Comparison of ENCODE assay signal across 9 cellular contexts in the genomic region with DNA sequence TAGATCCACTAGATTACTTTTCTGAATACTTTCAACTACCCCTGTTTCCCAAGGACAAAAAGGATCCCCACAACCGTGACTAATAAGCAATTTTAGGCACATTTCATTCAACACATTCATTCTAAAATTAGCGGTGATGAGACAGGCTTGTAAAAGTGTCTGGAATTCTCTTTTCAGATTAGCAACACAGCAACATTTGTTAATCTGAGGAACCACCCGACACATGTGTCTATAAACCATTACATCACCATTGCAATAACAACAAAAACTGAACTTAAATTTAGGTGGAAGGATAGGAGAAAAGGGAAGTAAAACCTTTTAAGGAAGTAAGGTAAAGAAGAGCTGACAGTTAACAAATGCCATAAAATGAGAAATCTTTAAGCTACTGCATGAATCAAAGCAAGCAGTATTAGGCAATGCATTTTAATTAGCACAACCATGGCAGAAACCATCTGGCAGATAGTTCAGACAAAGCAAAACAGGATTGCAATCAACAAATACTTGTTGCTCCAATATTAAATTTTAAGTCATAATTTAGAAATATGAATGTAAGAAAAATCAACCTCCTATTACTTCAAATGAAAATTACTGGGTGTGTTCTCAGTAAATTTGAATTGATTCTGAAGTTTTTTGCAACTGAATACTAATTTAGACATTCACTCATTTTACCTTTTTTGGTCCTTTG. TPM values are rescaled to one million over a fixed set of nuclear protein-coding genes. Genes with fewer than 3 reads are reported as not detected.
DNase-seq lines count a peak whose midpoint lies in the region; ATAC-seq and TF ChIP-seq lines count a peak whose summit lies in the region.
"Had no signal": no experiment of that assay in that cellular context is flagged by ENCODE, and none has a peak within 500 bp of the region (broad histone marks: within the 10 kb centered on the region; RNA-seq: fewer than 3 reads in every experiment).

No MANE protein-coding gene starts in this region.

- no peaks in the 10 kb centered on the region for H3K27me3 Mint-ChIP-seq in GM23338 (ENCODE audit: insufficient read depth, low read depth, poor library complexity)
- H3K27me3 Mint-ChIP-seq in H9 (ENCODE audit: low read depth) = no peaks in the 10 kb centered on the region

- peaks cover 5% of the 10 kb centered on the region; the same call in 1 of the 3 replicates for H3K4me1 Mint-ChIP-seq in GM23338
- no peaks in the 10 kb centered on the region for H3K4me1 Mint-ChIP-seq in H9

- no peak overlapping the region for H3K56ac ChIP-seq in H9 (ENCODE audit: insufficient read length, low read depth, low read length)

- H3K9me3 ChIP-seq in DOHH2 (ENCODE audit: control insufficient read depth, insufficient read depth, low read length) (no peaks in the 10 kb centered on the region), GM23248 (ENCODE audit: low read depth) (no peaks in the 10 kb centered on the region), H9 (ENCODE audit: control insufficient read depth, low read depth, low read length) (no peaks in the 10 kb centered on the region)

- no peak overlapping the region for H2BK120ac ChIP-seq in H9 (ENCODE audit: low read depth, low read length, poor library complexity, severe bottlenecking)

- in situ Hi-C loops in GM23248 (cut with MboI) = no loop called here

- no peak overlapping the region for H2AK5ac ChIP-seq in H9 (ENCODE audit: insufficient read length, low read length)

- H3K4me3 Mint-ChIP-seq in GM23338 (no peak overlapping the region), H9 (no peak overlapping the region)
- H3K4me3 Mint-ChIP-seq: activated T-cell treated with anti-CD3 and anti-CD28 coated beads, Interleukin-2, amount 50 U/mL, for 72 hours had no signal

- H3K9me2 ChIP-seq in DOHH2 (replicated peaks; ENCODE audit: control insufficient read depth, low read length) (no peaks in the 10 kb centered on the region), GM23248 (ENCODE audit: insufficient read depth) (no peaks in the 10 kb centered on the region), GM23338 (ENCODE audit: insufficient read depth) (no peaks in the 10 kb centered on the region)

- H3K4me1 ChIP-seq in DOHH2 (ENCODE audit: control insufficient read depth, low read length) = peaks cover 18% of the 10 kb centered on the region
- H3K4me1 ChIP-seq in GM23248 (ENCODE audit: insufficient read depth) = peaks cover 28% of the 10 kb centered on the region
- H3K4me1 ChIP-seq in GM23338 (ENCODE audit: insufficient read depth) = no peaks in the 10 kb centered on the region
- no peaks in the 10 kb centered on the region for H3K4me1 ChIP-seq in H9 (ENCODE audit: insufficient read depth, low read length)

- no peak overlapping the region for H2BK20ac ChIP-seq in H9 (ENCODE audit: low read depth, low read length, poor library complexity, severe bottlenecking)

- H2AFZ ChIP-seq in GM23248 (no peak overlapping the region), GM23338 (no peak overlapping the region), H9 (ENCODE audit: low read length) (no peak overlapping the region)

- H3K14ac ChIP-seq in H9 (ENCODE audit: insufficient read depth, low read length) = no peak overlapping the region

- DNase-seq in GM23248 (peak; percentile 77), RPMI8226 (peak; percentile 68), inferior parietal cortex (ENCODE audit: extremely low spot score) (peak; percentile 55), GM23338 (ENCODE audit: low spot score) (no peak), H9 (no peak)
- no peak for DNase-seq in central memory CD4-positive, alpha-beta T cell
- DNase-seq in stimulated activated CD4-positive, alpha-beta T cell treated with anti-CD3 and anti-CD28 coated beads, Interleukin-1b, Interleukin-23, amount 100 ng/mL, for 48 hours = no peak
- DNase-seq: activated T-cell treated with anti-CD3 and anti-CD28 coated beads, Interleukin-2, amount 50 U/mL, for 72 hours had no signal

- no peak overlapping the region for H4K5ac ChIP-seq in H9 (ENCODE audit: insufficient read length, low read depth, low read length)

- H3K23ac ChIP-seq in H9 (ENCODE audit: insufficient read length, low read depth, low read length) = no peak overlapping the region

- TF ChIP-seq CTCF in DOHH2 (IDR thresholded peaks at IDR 0.05; ENCODE audit: low read depth, low read length, poor library complexity, severe bottlenecking) = no peak
- no peak for TF ChIP-seq CTCF in GM23338 (conservative IDR thresholded peaks at IDR 0.05; ENCODE audit: low read depth in 2 of 2)
- TF ChIP-seq CTCF in H9 (conservative IDR thresholded peaks at IDR 0.05) = no peak

- no peak overlapping the region for H3K4ac ChIP-seq in H9 (ENCODE audit: low read depth, low read length)

- no peak overlapping the region for H2BK5ac ChIP-seq in H9 (ENCODE audit: insufficient read length, low read length)

- peak overlapping the region; percentile 14; the same call in 1 of the 2 replicates for H3K9ac ChIP-seq in GM23248
- H3K9ac ChIP-seq in H9 (ENCODE audit: extremely low read depth, insufficient read length, low read length) = no peak overlapping the region

- peaks cover 6% of the 10 kb centered on the region; the same call in 1 of the 3 replicates for H3K36me3 Mint-ChIP-seq in GM23338 (ENCODE audit: low read depth)
- H3K36me3 Mint-ChIP-seq in H9 (ENCODE audit: insufficient read depth in 1 of 3, low read depth in 3 of 3) = peaks cover 4 to 9% (median 4%) of the 10 kb centered on the region in 3 experiments; a peak in 5 of 7 replicates

- H3K27me3 ChIP-seq in DOHH2 (ENCODE audit: control insufficient read depth, low read length) = no peaks in the 10 kb centered on the region
- no peaks in the 10 kb centered on the region for H3K27me3 ChIP-seq in GM23248 (replicated peaks; ENCODE audit: insufficient read depth)
- no peaks in the 10 kb centered on the region for H3K27me3 ChIP-seq in GM23338 (ENCODE audit: insufficient read depth)
- H3K27me3 ChIP-seq in H9 (ENCODE audit: insufficient read depth, low read length) = no peaks in the 10 kb centered on the region

- no peak overlapping the region for H4K91ac ChIP-seq in H9 (ENCODE audit: insufficient read length, low read depth, low read length)

- H3K36me3 ChIP-seq in DOHH2 (ENCODE audit: control insufficient read depth, low read length) (peaks cover 12% of the 10 kb centered on the region; the same call in 1 of the 2 replicates), GM23248 (ENCODE audit: low read depth) (peaks cover 24% of the 10 kb centered on the region), GM23338 (ENCODE audit: insufficient read depth) (peaks cover under 1% of the 10 kb centered on the region; the same call in 1 of the 2 replicates)

- no peak for ATAC-seq in GM23338
- ATAC-seq: activated T-cell treated with anti-CD3 and anti-CD28 coated beads, Interleukin-2, amount 50 U/mL, for 72 hours had no signal

- peak overlapping the region; percentile 24 for H3K4me3 ChIP-seq in DOHH2 (ENCODE audit: low read length)
- no peak overlapping the region; the same call in 1 of the 2 replicates for H3K4me3 ChIP-seq in GM23248
- H3K4me3 ChIP-seq in GM23338 = no peak overlapping the region

- H3K9me3 Mint-ChIP-seq in GM23338 (no peaks in the 10 kb centered on the region), H9 (no peaks in the 10 kb centered on the region)
- H3K9me3 Mint-ChIP-seq: activated T-cell treated with anti-CD3 and anti-CD28 coated beads, Interleukin-2, amount 50 U/mL, for 72 hours had no signal

- H3F3A ChIP-seq in DOHH2 (ENCODE audit: control insufficient read depth, insufficient read depth) (no peaks in the 10 kb centered on the region; the same call in none of the 2 replicates), GM23248 (ENCODE audit: insufficient read depth) (peaks cover 34% of the 10 kb centered on the region), GM23338 (replicated peaks; ENCODE audit: low read depth) (no peaks in the 10 kb centered on the region)

- H2BK15ac ChIP-seq in H9 (ENCODE audit: low read depth, low read length) = no peak overlapping the region

- no peaks in the 10 kb centered on the region for H4K20me1 ChIP-seq in DOHH2 (ENCODE audit: control insufficient read depth, insufficient read depth, low read depth, low read length)
- H4K20me1 ChIP-seq in GM23248 (ENCODE audit: insufficient read depth) = no peaks in the 10 kb centered on the region
- no peaks in the 10 kb centered on the region for H4K20me1 ChIP-seq in GM23338 (replicated peaks; ENCODE audit: insufficient read depth)
- H4K20me1 ChIP-seq in H9 (ENCODE audit: control insufficient read depth, insufficient read depth, insufficient read length) = no peaks in the 10 kb centered on the region

- H3K79me2 ChIP-seq in DOHH2 (ENCODE audit: control insufficient read depth, low read length) (no peaks in the 10 kb centered on the region), GM23248 (ENCODE audit: insufficient read depth) (0 out of 2 replicates have a peak, but pooled peaks cover 3% of the 10 kb centered on the region), GM23338 (replicated peaks; ENCODE audit: insufficient read depth) (no peaks in the 10 kb centered on the region), H9 (ENCODE audit: insufficient read depth, low read length) (no peaks in the 10 kb centered on the region)

- H2BK12ac ChIP-seq in H9 (ENCODE audit: insufficient read length, low read depth, low read length) = no peak overlapping the region

- H3T11ph ChIP-seq in H9 (ENCODE audit: low read length) = no peak overlapping the region

- H4K8ac ChIP-seq in H9 (replicated peaks; ENCODE audit: insufficient read length, low read depth, low read length) = no peak overlapping the region

- H3K79me1 ChIP-seq in H9 (ENCODE audit: insufficient read depth, low read depth, low read length, poor library complexity, severe bottlenecking) = no peaks in the 10 kb centered on the region

- no peak overlapping the region for H3K18ac ChIP-seq in H9 (ENCODE audit: insufficient read length, low read depth, low read length)

- no peak overlapping the region for H3K27ac ChIP-seq in DOHH2 (ENCODE audit: low read depth, low read length)
- H3K27ac ChIP-seq in GM23248 = peak overlapping the region; percentile 66
- H3K27ac ChIP-seq in GM23338 (ENCODE audit: low read depth) = no peak overlapping the region
- no peak overlapping the region for H3K27ac ChIP-seq in H9 (ENCODE audit: insufficient read length, low read depth, low read length)

- H3K27ac Mint-ChIP-seq in GM23338 = no peak overlapping the region; the same call in 1 of the 2 replicates
- H3K27ac Mint-ChIP-seq in H9 = peak overlapping the region in 1 of 3 experiments; percentile 1; a peak in 1 of 7 replicates
- H3K27ac Mint-ChIP-seq: activated T-cell treated with anti-CD3 and anti-CD28 coated beads, Interleukin-2, amount 50 U/mL, for 72 hours had no signal

- peak overlapping the region; percentile 54 for H3K4me2 ChIP-seq in DOHH2 (ENCODE audit: low read length)
- peak overlapping the region; percentile 61 for H3K4me2 ChIP-seq in GM23248 (ENCODE audit: unreplicated experiment)
- no peak overlapping the region for H3K4me2 ChIP-seq in GM23338
- no peak overlapping the region for H3K4me2 ChIP-seq in H9 (ENCODE audit: insufficient read depth, insufficient read length, low read length)

- 0 to 3% methylated on average over 3 of the region's 3 CpGs for WGBS in GM23248 (ENCODE audit: low coverage in 1 of 2, low lambda C conversion rate in 2 of 2, missing lambda C conversion rate in 2 of 2), 2 experiments
- WGBS in H9 (ENCODE audit: extremely low coverage, insufficient read length, low lambda C conversion rate) = no CpG with 5 or more reads among the region's 3 CpGs

- H3K23me2 ChIP-seq in H9 (ENCODE audit: insufficient read length, low read depth, low read length, poor library complexity, severe bottlenecking) = no peaks in the 10 kb centered on the region

RNA-seq across cellular contexts. Expression of gene MAP3K7, which starts 49.0 kb away (rescaled TPM):
- 27.3 and 36.9 TPM in 2 replicates for total RNA-seq in GM23248 (2014; rRNA removed; shearing (Covaris generic))
- polyA plus RNA-seq in GM23248 (2016; fragmentation: Nextera tagmentation; extraction: Ambion mirVana) (32.9 and 33.6 TPM in 2 replicates), GM23338 (2016; fragmentation: Nextera tagmentation; extraction: Ambion mirVana) (29.6 and 33.2 TPM in 2 replicates)
- 40.9 and 47.1 TPM in 2 replicates for total RNA-seq in GM23338 (2014; rRNA removed; shearing (Covaris generic))
- 29.2 and 31.3 TPM in 2 replicates for total RNA-seq in H9 (2021)

Comparison
In these comparisons a context has a peak if more than half of its experiments do, and no peak if none do; other contexts are left out.
1. H3K4me2 ChIP-seq: peak in DOHH2 (single experiment) and GM23248 (single experiment); none in GM23338 (single experiment) and H9 (single experiment).
2. DNase-seq: peak in GM23248 (single experiment), RPMI8226 (single experiment) and inferior parietal cortex (single experiment); none in GM23338 (single experiment), H9 (single experiment), central memory CD4-positive, alpha-beta T cell (single experiment) and stimulated activated CD4-positive, alpha-beta T cell treated with anti-CD3 and anti-CD28 coated beads, Interleukin-1b, Interleukin-23, amount 100 ng/mL, for 48 hours (single experiment).